26 cellular contexts compared by ENCODE assay signal in the genomic region with DNA sequence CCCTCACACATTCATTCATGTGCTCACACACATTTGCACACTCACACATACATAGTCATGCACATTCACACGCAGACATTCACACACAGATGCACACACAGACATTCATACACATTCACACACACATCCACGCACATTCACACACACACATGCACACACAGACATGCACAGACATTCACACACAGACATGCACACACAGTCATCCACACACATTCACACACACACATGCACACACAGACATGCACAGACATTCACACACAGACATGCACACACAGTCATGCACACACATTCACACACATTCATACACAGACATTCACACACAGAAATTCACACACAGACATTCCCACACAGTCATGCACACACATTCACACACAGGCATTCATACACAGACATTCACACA.
DNase-seq lines count a peak whose midpoint lies in the region; ATAC-seq, FAIRE-seq and TF ChIP-seq lines count a peak whose summit lies in the region.
"Had no signal": no experiment of that assay in that cellular context is flagged by ENCODE, and none has a peak within 500 bp of the region (broad histone marks: within the 10 kb centered on the region; RNA-seq: fewer than 3 reads in every experiment).

No MANE protein-coding gene starts in this region.

- no peak overlapping the region for H4K8ac ChIP-seq in H1 (ENCODE audit: extremely low read depth, insufficient read depth, low read length)

- no peak overlapping the region for H3K23ac ChIP-seq in H1 (ENCODE audit: insufficient read length)

- no peak overlapping the region for H2BK15ac ChIP-seq in H1 (ENCODE audit: low read length)

- H3K27me3 ChIP-seq in HepG2 (ENCODE audit: control insufficient read depth in 1 of 2, insufficient read depth in 2 of 2, low read length in 2 of 2) (no peaks in the 10 kb centered on the region), right lobe of liver (no peaks in the 10 kb centered on the region), astrocyte (ENCODE audit: insufficient read depth, low read length) (no peaks in the 10 kb centered on the region), H1 (replicated peaks in 1 of 4; ENCODE audit: control insufficient read depth in 3 of 4, extremely low read depth in 1 of 4, insufficient read depth in 3 of 4, low read length in 3 of 4) (no peaks in the 10 kb centered on the region), left ventricle myocardium inferior (ENCODE audit: low read depth) (no peaks in the 10 kb centered on the region)
- H3K27me3 ChIP-seq: BE2C had no signal

- DNase-seq in HepG2 (ENCODE audit: low spot score) (no peak), right lobe of liver (no peak), astrocyte (ENCODE audit: low read depth) (no peak), H1 (ENCODE audit: low read depth in 1 of 2, low spot score in 2 of 2) (no peak), urothelium cell line (ENCODE audit: low spot score) (no peak), left ventricle myocardium inferior (no peak), SW 1271 (lab: John Stamatoyannopoulos, UW) (no peak)
- DNase-seq in effector CD8-positive, alpha-beta T cell (lab: John Stamatoyannopoulos, UW): no peak
- DNase-seq: ACHN; AML-193; BE2C; Calu3; CD4-positive, alpha-beta T cell; CD8-positive, alpha-beta memory T cell; COR-L47; DMS53; DMS79 treated with DMSO at 0.1 percent for 48 hours; GF-D8 had no signal

- no peaks in the 10 kb centered on the region for H3K4me1 Mint-ChIP-seq in astrocyte (ENCODE audit: low read depth, unreplicated experiment)
- H3K4me1 Mint-ChIP-seq: CD14-positive monocyte; CD8-positive, alpha-beta memory T cell; GM23338 had no signal

- TF ChIP-seq CTCF in HepG2 (CRISPR knock-in tag; IDR thresholded peaks at IDR 0.05) (no peak), right lobe of liver (IDR thresholded peaks at IDR 0.05) (no peak), astrocyte (IDR thresholded peaks at IDR 0.05; ENCODE audit: insufficient read depth, low read depth, low read length) (no peak), H1 (IDR thresholded peaks at IDR 0.05; ENCODE audit: control extremely low read depth in 1 of 3, insufficient read depth in 1 of 3, low read depth in 1 of 3, low read length in 3 of 3) (no peak), left ventricle myocardium inferior (IDR thresholded peaks at IDR 0.05; ENCODE audit: borderline replicate concordance) (no peak)

- no peaks in the 10 kb centered on the region for H3K36me3 Mint-ChIP-seq in astrocyte (ENCODE audit: low read depth, unreplicated experiment)
- H3K36me3 Mint-ChIP-seq: CD14-positive monocyte; CD8-positive, alpha-beta memory T cell had no signal

- FAIRE-seq in HepG2 (lab: Jason Lieb, UNC) (peak; percentile 8), astrocyte (lab: Jason Lieb, UNC) (peak; percentile 5), H1 (lab: Jason Lieb, UNC) (no peak), urothelium cell line (lab: Jason Lieb, UNC) (peak; percentile 98)
- FAIRE-seq: A204.1, GM19239, H54 had no signal

- H2AFZ ChIP-seq in HepG2 (ENCODE audit: low read length): no peak overlapping the region
- no peak overlapping the region for H2AFZ ChIP-seq in astrocyte (ENCODE audit: low read depth, low read length)
- no peak overlapping the region for H2AFZ ChIP-seq in H1 (ENCODE audit: low read length)
- H2AFZ ChIP-seq: GM23338 had no signal

- peak overlapping the region; percentile 46 for H3K56ac ChIP-seq in H1 (replicated peaks; ENCODE audit: insufficient read length, low read depth, low read length)

- H3K27ac ChIP-seq in HepG2 (ENCODE audit: extremely low read length, insufficient read depth, low read length) (no peak overlapping the region), right lobe of liver (no peak overlapping the region), astrocyte (ENCODE audit: low read depth, low read length) (no peak overlapping the region), H1 (ENCODE audit: low read depth, low read length) (no peak overlapping the region), left ventricle myocardium inferior (replicated peaks) (no peak overlapping the region)
- H3K27ac ChIP-seq: 22Rv1; BLaER1 treated with 17β-estradiol and CSF1 and Interleukin-3, amounts not matched to agents 10 nM and 100 nM had no signal

- peak overlapping the region; percentile 65 for H3K4ac ChIP-seq in H1 (replicated peaks; ENCODE audit: insufficient read length, low read depth, low read length)

- BruUV-seq in HepG2 (replicated peaks; lab: Mats Ljungman, UMichigan): no TSS peak

- in situ Hi-C loops in HepG2 (cut with HindIII; ENCODE audit: extremely low pct_ligation_motif_present, low pct_unique_long_range_greater_than_20kb): no loop called here

- no peak for TF ChIP-seq RAD21 in HepG2 (CRISPR knock-in tag; IDR thresholded peaks at IDR 0.05)
- TF ChIP-seq RAD21 in H1 (IDR thresholded peaks at IDR 0.05 in 1 of 2, conservative IDR thresholded peaks at IDR 0.05 in 1 of 2; ENCODE audit: low read depth in 2 of 2, low read length in 2 of 2): no peak

- H3K4me2 ChIP-seq in HepG2 (ENCODE audit: low read depth, low read length): no peak overlapping the region
- no peak overlapping the region for H3K4me2 ChIP-seq in astrocyte (ENCODE audit: low read length)
- H3K4me2 ChIP-seq in H1 (ENCODE audit: insufficient read depth in 1 of 2, low read depth in 2 of 2, low read length in 2 of 2): no peak overlapping the region
- H3K4me2 ChIP-seq: BLaER1 treated with 17β-estradiol and CSF1 and Interleukin-3, amounts not matched to agents 10 nM and 100 nM; GM23338 had no signal

- no peaks in the 10 kb centered on the region for H3K79me1 ChIP-seq in H1 (ENCODE audit: low read depth, low read length)

- H3K9me3 Mint-ChIP-seq in astrocyte (ENCODE audit: unreplicated experiment): no peaks in the 10 kb centered on the region

- no peak overlapping the region for H3K27ac Mint-ChIP-seq in astrocyte (ENCODE audit: unreplicated experiment)
- H3K27ac Mint-ChIP-seq: CD14-positive monocyte; CD4-positive, alpha-beta T cell; CD8-positive, alpha-beta memory T cell; GM23338 had no signal

- H3K4me3 Mint-ChIP-seq in astrocyte (ENCODE audit: unreplicated experiment): no peak overlapping the region
- H3K4me3 Mint-ChIP-seq: CD14-positive monocyte; CD4-positive, alpha-beta T cell; CD8-positive, alpha-beta memory T cell; GM23338 had no signal

- no peak overlapping the region for H2BK20ac ChIP-seq in H1 (ENCODE audit: low read length)

- no peak overlapping the region for H3K18ac ChIP-seq in H1 (ENCODE audit: extremely low read depth, low read length)

- H2BK5ac ChIP-seq in H1 (ENCODE audit: low read depth, low read length): 0 out of 2 replicates have a peak overlapping the region, but pooled peaks have one; percentile 52

- no peak overlapping the region for H3K14ac ChIP-seq in H1 (ENCODE audit: insufficient read length)

- POLR2A ChIA-PET in HepG2 (lab: Yijun Ruan, JAX): no interaction called here
- POLR2A ChIA-PET in H1 (lab: Charles Lee; ENCODE audit: partially characterized antibody): no interaction called here

- whole genome bisulfite sequencing in HepG2 (ENCODE audit: low lambda C conversion rate): 17% methylated on average over 2 of the region's 2 CpGs
- 87% methylated on average over 2 of the region's 2 CpGs for WGBS in right lobe of liver (ENCODE audit: insufficient coverage, low coverage, low lambda C conversion rate, missing lambda C conversion rate)
- 95% methylated on average over 2 of the region's 2 CpGs; no CpG with 5 or more reads in 1 of the 2 experiments for WGBS in H1 (ENCODE audit: extremely low coverage in 1 of 2, insufficient coverage in 1 of 2, insufficient read length in 1 of 2, insufficient replicate concordance in 2 of 2, low coverage in 1 of 2, low lambda C conversion rate in 2 of 2, missing lambda C conversion rate in 1 of 2), 2 experiments

- no peak for TF ChIP-seq POLR2A in HepG2 (IDR thresholded peaks at IDR 0.05; ENCODE audit: insufficient read depth in 1 of 2, low read depth in 2 of 2, low read length in 2 of 2)
- TF ChIP-seq POLR2A in right lobe of liver (IDR thresholded peaks at IDR 0.05): no peak
- TF ChIP-seq POLR2A in H1 (IDR thresholded peaks at IDR 0.05; ENCODE audit: control extremely low read depth in 1 of 2, low read depth in 2 of 2, low read length in 2 of 2): no peak

- no peaks in the 10 kb centered on the region for H4K20me1 ChIP-seq in HepG2 (ENCODE audit: insufficient read depth, low read length)
- no peaks in the 10 kb centered on the region for H4K20me1 ChIP-seq in astrocyte (ENCODE audit: insufficient read depth, low read length)
- H4K20me1 ChIP-seq in H1 (replicated peaks in 1 of 2; ENCODE audit: control insufficient read depth in 1 of 2, insufficient read depth in 2 of 2, low read length in 2 of 2): peaks cover 0 to 2% of the 10 kb centered on the region in 2 experiments
- H4K20me1 ChIP-seq: BLaER1 treated with 17β-estradiol and CSF1 and Interleukin-3, amounts not matched to agents 10 nM and 100 nM had no signal

- no peak for TF ChIP-seq EP300 in HepG2 (IDR thresholded peaks at IDR 0.05; ENCODE audit: low read depth in 2 of 2, low read length in 2 of 2)
- TF ChIP-seq EP300 in HepG2 (CRISPR knock-in tag; IDR thresholded peaks at IDR 0.05; ENCODE audit: borderline replicate concordance): no peak
- no peak for TF ChIP-seq EP300 in H1 (IDR thresholded peaks at IDR 0.05; ENCODE audit: borderline replicate concordance in 1 of 2, low read depth in 2 of 2, low read length in 2 of 2)

- H3K4me1 ChIP-seq in HepG2 (ENCODE audit: insufficient read depth, low read length) (no peaks in the 10 kb centered on the region), right lobe of liver (no peaks in the 10 kb centered on the region), astrocyte (ENCODE audit: insufficient read depth, low read length) (no peaks in the 10 kb centered on the region), H1 (replicated peaks in 1 of 4; ENCODE audit: control insufficient read depth in 3 of 4, insufficient read depth in 4 of 4, low read length in 3 of 4) (no peaks in the 10 kb centered on the region), left ventricle myocardium inferior (no peaks in the 10 kb centered on the region)
- H3K4me1 ChIP-seq: BLaER1 treated with 17β-estradiol and CSF1 and Interleukin-3, amounts not matched to agents 10 nM and 100 nM; HAP-1 had no signal

- H3K36me3 ChIP-seq in HepG2 (replicated peaks in 1 of 2; ENCODE audit: control insufficient read depth in 1 of 2, insufficient read depth in 2 of 2, low read length in 2 of 2) (no peaks in the 10 kb centered on the region), right lobe of liver (no peaks in the 10 kb centered on the region), astrocyte (ENCODE audit: insufficient read depth, low read length) (no peaks in the 10 kb centered on the region), H1 (ENCODE audit: control insufficient read depth in 2 of 4, insufficient read depth in 4 of 4, low read length in 3 of 4) (no peaks in the 10 kb centered on the region), left ventricle myocardium inferior (no peaks in the 10 kb centered on the region)
- H3K36me3 ChIP-seq: BE2C; BLaER1 treated with 17β-estradiol and CSF1 and Interleukin-3, amounts not matched to agents 10 nM and 100 nM; HAP-1 had no signal

- no peaks in the 10 kb centered on the region; the same call in 1 of the 2 replicates for H3K9me3 ChIP-seq in HepG2 (ENCODE audit: low read length)
- no peaks in the 10 kb centered on the region for H3K9me3 ChIP-seq in right lobe of liver
- no peaks in the 10 kb centered on the region for H3K9me3 ChIP-seq in astrocyte (ENCODE audit: insufficient read depth, low read depth, low read length)
- peaks cover 0 to 3% of the 10 kb centered on the region in 2 experiments; a peak in 1 of 4 replicates for H3K9me3 ChIP-seq in H1 (ENCODE audit: insufficient read depth in 2 of 2, low read depth in 1 of 2, low read length in 1 of 2)
- peaks cover 4% of the 10 kb centered on the region for H3K9me3 ChIP-seq in left ventricle myocardium inferior (replicated peaks)
- H3K9me3 ChIP-seq: BE2C, HAP-1 had no signal

- H3K4me3 ChIP-seq in HepG2 (replicated peaks in 1 of 3; ENCODE audit: insufficient read depth in 1 of 3, low read depth in 2 of 3, low read length in 3 of 3) (no peak overlapping the region), right lobe of liver (no peak overlapping the region), astrocyte (ENCODE audit: insufficient read depth, low read depth, low read length) (no peak overlapping the region), H1 (ENCODE audit: extremely low read depth in 1 of 4, insufficient read depth in 2 of 4, low read depth in 3 of 4, low read length in 4 of 4) (no peak overlapping the region), left ventricle myocardium inferior (no peak overlapping the region)
- H3K4me3 ChIP-seq: BLaER1 treated with 17β-estradiol and CSF1 and Interleukin-3, amounts not matched to agents 10 nM and 100 nM; GM23338; HAP-1 had no signal

- H4K91ac ChIP-seq in H1 (replicated peaks; ENCODE audit: insufficient read length, low read length): no peak overlapping the region

- no peak overlapping the region for H4K5ac ChIP-seq in H1 (ENCODE audit: insufficient read length, low read depth, low read length)

- H3K79me2 ChIP-seq in HepG2 (ENCODE audit: insufficient read depth, low read length): no peaks in the 10 kb centered on the region
- no peaks in the 10 kb centered on the region for H3K79me2 ChIP-seq in astrocyte (ENCODE audit: insufficient read depth, low read length)
- H3K79me2 ChIP-seq in H1 (ENCODE audit: control insufficient read depth in 1 of 2, insufficient read depth in 2 of 2, low read length in 2 of 2): no peaks in the 10 kb centered on the region

- no peaks in the 10 kb centered on the region for H3K27me3 Mint-ChIP-seq in astrocyte (ENCODE audit: low read depth, unreplicated experiment)
- H3K27me3 Mint-ChIP-seq: CD4-positive, alpha-beta T cell; CD8-positive, alpha-beta memory T cell had no signal

- H2AK5ac ChIP-seq in H1 (ENCODE audit: low read depth, low read length): peak overlapping the region; percentile 68; the same call in 1 of the 2 replicates

- H3K9ac ChIP-seq in HepG2 (ENCODE audit: insufficient read depth, low read depth, low read length) (no peak overlapping the region), astrocyte (ENCODE audit: low read length) (no peak overlapping the region), H1 (replicated peaks in 1 of 4; ENCODE audit: extremely low read depth in 1 of 4, low read depth in 3 of 4, low read length in 3 of 4) (no peak overlapping the region)
- H3K9ac ChIP-seq: BLaER1 treated with 17β-estradiol and CSF1 and Interleukin-3, amounts not matched to agents 10 nM and 100 nM had no signal

- peaks cover 7% of the 10 kb centered on the region; the same call in 1 of the 2 replicates for H3K23me2 ChIP-seq in H1 (ENCODE audit: low read depth, low read length)

- no peak overlapping the region for H2BK120ac ChIP-seq in H1 (replicated peaks; ENCODE audit: low read depth, low read length)

- intact Hi-C loops in HepG2 (cut with micrococcal nuclease; ENCODE audit: unreplicated experiment): no loop called here
- intact Hi-C loops in right lobe of liver (cut with DNase I): no loop called here
- intact Hi-C loops in left ventricle myocardium inferior (cut with micrococcal nuclease): no loop called here

- ATAC-seq in HepG2: no peak
- no peak for ATAC-seq in right lobe of liver
- ATAC-seq: GM23338 had no signal

- no peak overlapping the region for H2BK12ac ChIP-seq in H1 (ENCODE audit: low read depth, low read length)

- CTCF ChIA-PET in HepG2 (lab: Yijun Ruan, JAX; ENCODE audit: low intra/inter-chr PET ratio, low total read pairs) (no interaction called here), H1 (lab: Charles Lee; ENCODE audit: partially characterized antibody) (no interaction called here)
